Comparison of ENCODE assay signal across 7 cellular contexts in genomic region chr10:104350146-104350635, GRCh38. TPM values are rescaled to one million over a fixed set of nuclear protein-coding genes. Genes with fewer than 3 reads are reported as not detected.
DNase-seq lines count a peak whose midpoint lies in the region; ATAC-seq and TF ChIP-seq lines count a peak whose summit lies in the region.

No MANE protein-coding gene starts in this region.

- intact Hi-C loops in aorta (cut with DNase I): loop anchor here (1.0 kb wide), 2 partner anchors 45 to 59 kb away; no protein-coding TSS in a partner anchor

- no peaks in the 10 kb centered on the region for H3K36me3 ChIP-seq in OCI-LY1 (ENCODE audit: insufficient read depth, low read length)
- no peaks in the 10 kb centered on the region for H3K36me3 ChIP-seq in aorta (ENCODE audit: control insufficient read depth in 1 of 2, insufficient read depth in 2 of 2, low read length in 1 of 2)

- H3K4me2 ChIP-seq in OCI-LY1 (ENCODE audit: low read length): peak overlapping the region; percentile 45; the same call in 1 of the 2 replicates

- H3K4me3 ChIP-seq in OCI-LY1 (ENCODE audit: low read depth, low read length, poor library complexity, severe bottlenecking) (no peak overlapping the region), aorta (ENCODE audit: low read length in 2 of 2) (peak overlapping the region in 1 of 2 donors; percentile 21)

- H3K27ac ChIP-seq in OCI-LY1 (ENCODE audit: low read depth, low read length, poor library complexity, severe bottlenecking) (no peak overlapping the region), aorta (ENCODE audit: low read depth in 1 of 2, low read length in 2 of 2) (no peak overlapping the region)

- 22 to 26% methylated on average over 6 of the region's 6 CpGs for WGBS in aorta, 2 donors

- no peaks in the 10 kb centered on the region for H3K79me2 ChIP-seq in OCI-LY1 (ENCODE audit: insufficient read depth, low read length)

- H3K9ac ChIP-seq in OCI-LY1 (ENCODE audit: low read length): no peak overlapping the region

- H3K4me1 ChIP-seq in OCI-LY1 (ENCODE audit: insufficient read depth, low read length, severe bottlenecking) (peaks cover 20% of the 10 kb centered on the region), aorta (ENCODE audit: control insufficient read depth in 1 of 2, insufficient read depth in 2 of 2, low read length in 2 of 2) (no peaks in the 10 kb centered on the region)

- peak; percentile 43 for ATAC-seq in GM21360 (IDR thresholded peaks at IDR 0.05; ENCODE audit: unreplicated experiment)
- ATAC-seq in HG03558 (IDR thresholded peaks at IDR 0.05; ENCODE audit: extremely low read depth, unreplicated experiment): peak; percentile 29
- peak; percentile 71 for ATAC-seq in aorta (ENCODE audit: low FRiP score)

- in situ Hi-C loops in G401 (cut with HindIII; ENCODE audit: low sequenced_read_pairs): no loop called here

- H3F3A ChIP-seq in OCI-LY1 (ENCODE audit: insufficient read depth, low read length): no peaks in the 10 kb centered on the region

- H3K27me3 ChIP-seq in OCI-LY1 (ENCODE audit: insufficient read depth, low read length) (no peaks in the 10 kb centered on the region), aorta (ENCODE audit: control insufficient read depth in 1 of 2, insufficient read depth in 2 of 2, low read length in 1 of 2) (no peaks in the 10 kb centered on the region)

- H3K9me3 ChIP-seq in OCI-LY1 (ENCODE audit: low read length) (no peaks in the 10 kb centered on the region), aorta (ENCODE audit: control insufficient read depth, low read length) (no peaks in the 10 kb centered on the region)

- no peaks in the 10 kb centered on the region for H3K9me2 ChIP-seq in OCI-LY1 (ENCODE audit: low read depth, low read length)

- no peaks in the 10 kb centered on the region for H4K20me1 ChIP-seq in OCI-LY1 (ENCODE audit: insufficient read depth, low read length)

- DNase-seq in G401 (ENCODE audit: low spot score) (peak; percentile 59), dedifferentiated amniotic fluid mesenchymal stem cell (ENCODE audit: extremely low spot score) (peak; percentile 72), medulla oblongata (ENCODE audit: extremely low spot score) (peak; percentile 86), aorta (no peak)

- TF ChIP-seq CTCF in OCI-LY1 (IDR thresholded peaks at IDR 0.05; ENCODE audit: low read length): peak; percentile 69

- no peak overlapping the region for H2AFZ ChIP-seq in OCI-LY1 (ENCODE audit: low read length)

RNA-seq across cellular contexts. Expression of gene CFAP58, which starts 3.4 kb away (rescaled TPM):
- 0.37 and 2.0 TPM in 2 replicates for total RNA-seq in G401 (2014; rRNA removed; shearing (Covaris generic))
- 1 to 10 TPM; 1.1 to 1.3 TPM for total RNA-seq in aorta
- polyA plus RNA-seq in aorta: under 1 TPM; 0.38 to 0.67 TPM

RNA-seq across cellular contexts. Expression of gene ITPRIP, which starts 11.9 kb away (rescaled TPM):
- total RNA-seq in G401 (2014; rRNA removed; shearing (Covaris generic)): 4.8 and 6.4 TPM in 2 replicates
- 10 to 100 TPM; 22.3 to 51.4 TPM for total RNA-seq in aorta
- polyA plus RNA-seq in aorta: 10 to 100 TPM in 1 of 2 donors, 1 to 10 TPM in 1; 4.3 to 15.5 TPM

Comparison
In these comparisons a context has a peak if more than half of its experiments do, and no peak if none do; other contexts are left out.
1. DNase-seq: peak in G401 (single experiment), dedifferentiated amniotic fluid mesenchymal stem cell (single experiment) and medulla oblongata (single experiment); none in aorta (0 of 2).
2. Peak in every context shown above with its lines, with median percentiles within 50 percentile points of each other: ATAC-seq.